ENCODE assay signal across 12 cellular contexts in genomic region chr3:127064391-127065137, GRCh38.
DNase-seq lines count a peak whose midpoint lies in the region; FAIRE-seq and TF ChIP-seq lines count a peak whose summit lies in the region.
"Had no signal": no experiment of that assay in that cellular context is flagged by ENCODE, and none has a peak within 500 bp of the region (broad histone marks: within the 10 kb centered on the region; RNA-seq: fewer than 3 reads in every experiment).

No MANE protein-coding gene starts in this region.

- POLR2A ChIA-PET in MCF 10A (lab: Yijun Ruan, JAX): interaction anchor here (0.5 to 1.7 kb wide), 5 partner anchors 9 to 422 kb away, joined by 3 to 6 read pairs (median 3); no protein-coding TSS in a partner anchor

- TF ChIP-seq POLR2A in breast epithelium (IDR thresholded peaks at IDR 0.05): no peak
- no peak for TF ChIP-seq POLR2A in testis (IDR thresholded peaks at IDR 0.05)

- no peak overlapping the region for H3K4me3 ChIP-seq in breast epithelium
- no peak overlapping the region for H3K4me3 ChIP-seq in astrocyte (ENCODE audit: insufficient read depth, low read depth, low read length)
- no peak overlapping the region for H3K4me3 ChIP-seq in testis
- H3K4me3 ChIP-seq: cardiac muscle cell had no signal

- no peaks in the 10 kb centered on the region for H4K20me1 ChIP-seq in astrocyte (ENCODE audit: insufficient read depth, low read length)

- H3K4me1 ChIP-seq in breast epithelium: no peaks in the 10 kb centered on the region
- H3K4me1 ChIP-seq in astrocyte (ENCODE audit: insufficient read depth, low read length): no peaks in the 10 kb centered on the region
- no peaks in the 10 kb centered on the region for H3K4me1 ChIP-seq in testis

- CTCF ChIA-PET in MCF 10A (lab: Yijun Ruan, JAX): no interaction called here

- TF ChIP-seq CTCF in MCF 10A (IDR thresholded peaks at IDR 0.05; ENCODE audit: unreplicated experiment): no peak
- no peak for TF ChIP-seq CTCF in breast epithelium (IDR thresholded peaks at IDR 0.05)
- no peak for TF ChIP-seq CTCF in astrocyte (IDR thresholded peaks at IDR 0.05; ENCODE audit: insufficient read depth, low read depth, low read length)
- TF ChIP-seq CTCF in GM10266 (IDR thresholded peaks at IDR 0.05; ENCODE audit: control insufficient read depth, insufficient read depth, low read depth, missing control alignments): no peak
- no peak for TF ChIP-seq CTCF in testis (IDR thresholded peaks at IDR 0.05)

- H3K9me3 Mint-ChIP-seq in MCF 10A (ENCODE audit: unreplicated experiment): no peaks in the 10 kb centered on the region
- no peaks in the 10 kb centered on the region for H3K9me3 Mint-ChIP-seq in astrocyte (ENCODE audit: unreplicated experiment)

- H3K4me1 Mint-ChIP-seq in MCF 10A (ENCODE audit: insufficient read depth, unreplicated experiment) (peaks cover 10% of the 10 kb centered on the region), astrocyte (ENCODE audit: low read depth, unreplicated experiment) (peaks cover 5% of the 10 kb centered on the region)

- BruUV-seq in MCF 10A (replicated peaks; lab: Mats Ljungman, UMichigan): no TSS peak

- H3K27me3 ChIP-seq in breast epithelium (no peaks in the 10 kb centered on the region), astrocyte (ENCODE audit: insufficient read depth, low read length) (no peaks in the 10 kb centered on the region), testis (no peaks in the 10 kb centered on the region)
- H3K27me3 ChIP-seq: cardiac muscle cell had no signal

- DNase-seq in MCF 10A (ENCODE audit: unreplicated experiment) (peak; percentile 43), breast epithelium (ENCODE audit: low spot score in 2 of 2) (no peak), astrocyte (ENCODE audit: low read depth) (peak; percentile 59), iris pigment epithelial cell (ENCODE audit: low read depth) (peak; percentile 70), GM10266 (ENCODE audit: extremely low spot score) (no peak), testis (no peak), NCI-H1436 (lab: John Stamatoyannopoulos, UW) (no peak), frontal cortex (ENCODE audit: low spot score in 2 of 2) (no peak)
- DNase-seq: stimulated activated CD4-positive, alpha-beta T cell treated with anti-CD3 and anti-CD28 coated beads, Interleukin-1b, Interleukin-23, amount 100 ng/mL, for 48 hours; stimulated activated naive CD4-positive, alpha-beta T cell treated with Interleukin-2 at 50 U/mL for 16 hours had no signal

- FAIRE-seq in astrocyte (lab: Jason Lieb, UNC): no peak
- FAIRE-seq in frontal cortex (lab: Jason Lieb, UNC): no peak

- H3K9ac ChIP-seq in astrocyte (ENCODE audit: low read length): no peak overlapping the region

- H3K27me3 Mint-ChIP-seq in MCF 10A (ENCODE audit: insufficient read depth, unreplicated experiment): no peaks in the 10 kb centered on the region
- H3K27me3 Mint-ChIP-seq in astrocyte (ENCODE audit: low read depth, unreplicated experiment): peaks cover 25% of the 10 kb centered on the region

- intact Hi-C loops in MCF 10A (cut with micrococcal nuclease): no loop called here
- intact Hi-C loops in breast epithelium (cut with DNase I; ENCODE audit: low total_unique reads): no loop called here
- intact Hi-C loops in testis (cut with DNase I; ENCODE audit: low total_unique reads): no loop called here

- peak overlapping the region in 1 of 2 donors; percentile 48 for H3K27ac ChIP-seq in breast epithelium
- no peak overlapping the region for H3K27ac ChIP-seq in astrocyte (ENCODE audit: low read depth, low read length)
- no peak overlapping the region for H3K27ac ChIP-seq in testis
- H3K27ac ChIP-seq: cardiac muscle cell, neutrophil had no signal

- H3K4me2 ChIP-seq in astrocyte (ENCODE audit: low read length): no peak overlapping the region

- H3K4me3 Mint-ChIP-seq in MCF 10A (ENCODE audit: unreplicated experiment): no peak overlapping the region
- H3K4me3 Mint-ChIP-seq in astrocyte (ENCODE audit: unreplicated experiment): no peak overlapping the region

- H3K36me3 Mint-ChIP-seq in MCF 10A (ENCODE audit: insufficient read depth, unreplicated experiment): no peaks in the 10 kb centered on the region
- no peaks in the 10 kb centered on the region for H3K36me3 Mint-ChIP-seq in astrocyte (ENCODE audit: low read depth, unreplicated experiment)

- H3K36me3 ChIP-seq in breast epithelium: no peaks in the 10 kb centered on the region
- no peaks in the 10 kb centered on the region for H3K36me3 ChIP-seq in astrocyte (ENCODE audit: insufficient read depth, low read length)
- no peaks in the 10 kb centered on the region for H3K36me3 ChIP-seq in testis (ENCODE audit: low read depth, missing control alignments)
- H3K36me3 ChIP-seq: cardiac muscle cell, neutrophil had no signal

- H3K79me2 ChIP-seq in astrocyte (ENCODE audit: insufficient read depth, low read length): no peaks in the 10 kb centered on the region

- no peaks in the 10 kb centered on the region for H3K9me3 ChIP-seq in breast epithelium
- no peaks in the 10 kb centered on the region for H3K9me3 ChIP-seq in astrocyte (ENCODE audit: insufficient read depth, low read depth, low read length)
- H3K9me3 ChIP-seq in testis: no peaks in the 10 kb centered on the region
- H3K9me3 ChIP-seq: neutrophil had no signal

- H3K27ac Mint-ChIP-seq in MCF 10A (ENCODE audit: low read depth, unreplicated experiment) (no peak overlapping the region), astrocyte (ENCODE audit: unreplicated experiment) (no peak overlapping the region)

- no peak overlapping the region for H2AFZ ChIP-seq in astrocyte (ENCODE audit: low read depth, low read length)

- 93 to 98% methylated on average over 14 to 16 of the region's 16 CpGs for WGBS in testis, 2 donors

Comparison
In these comparisons a context has a peak if more than half of its experiments do, and no peak if none do; other contexts are left out.
1. DNase-seq: peak in MCF 10A (single experiment), astrocyte (single experiment) and iris pigment epithelial cell (single experiment); none in breast epithelium (0 of 2), GM10266 (single experiment), testis (single experiment), NCI-H1436 (single experiment) and frontal cortex (0 of 2).